26 cellular contexts compared by ENCODE assay signal in the genomic region with DNA sequence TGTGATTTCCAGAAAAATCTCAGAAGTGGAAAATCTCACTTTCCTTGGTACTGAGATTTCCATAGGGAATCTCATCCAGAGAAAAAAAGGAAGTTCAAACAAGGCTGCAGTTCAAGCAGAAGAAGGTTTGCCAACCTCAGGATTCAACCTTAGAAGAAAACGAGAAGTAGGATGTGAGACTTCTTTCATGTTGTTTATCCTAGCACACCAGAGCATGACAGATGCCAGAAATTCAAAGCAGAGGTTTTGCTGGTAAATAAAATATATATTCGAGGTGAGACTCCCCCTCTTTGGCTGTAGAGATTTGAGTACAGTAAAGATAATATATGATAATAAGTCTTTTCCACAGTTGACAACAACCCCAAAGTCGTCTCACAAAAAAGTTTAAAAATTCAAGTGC.
"Had no signal": no experiment of that assay in that cellular context is flagged by ENCODE, and none has a peak within 500 bp of the region (broad histone marks: within the 10 kb centered on the region; RNA-seq: fewer than 3 reads in every experiment).

No MANE protein-coding gene starts in this region.

- H3K9me3 ChIP-seq: esophagus squamous epithelium, gastrocnemius medialis, left lung, lower lobe of right lung, mucosa of descending colon had no signal

- H3K36me3 ChIP-seq: esophagus squamous epithelium, gastrocnemius medialis, heart right ventricle, left lung, lower lobe of right lung had no signal

- H3K4me3 ChIP-seq: esophagus squamous epithelium, gastrocnemius medialis, heart right ventricle, left lung, lower lobe of right lung, mucosa of descending colon had no signal

- FAIRE-seq: endometrium, islet of Langerhans, keratinocyte had no signal

- DNase-seq: cortex of kidney; effector CD8-positive, alpha-beta T cell; effector memory CD8-positive, alpha-beta T cell; endodermal cell; erythroblast; esophagus squamous epithelium; foreskin fibroblast; foreskin melanocyte; gastrocnemius medialis; glutamatergic neuron; head of caudate nucleus; heart right ventricle; hippocampal formation; left cardiac atrium; left lung; left ventricle myocardium superior; lower lobe of right lung; mesenchymal stem cell; mucosa of descending colon; naive B cell; naive thymus-derived CD8-positive, alpha-beta T cell had no signal

- ATAC-seq: effector memory CD8-positive, alpha-beta T cell; esophagus mucosa; gastrocnemius medialis; heart right ventricle; left cardiac atrium; left lung; left ventricle myocardium superior; lower lobe of right lung; mucosa of descending colon; naive thymus-derived CD8-positive, alpha-beta T cell had no signal

- H3K27ac ChIP-seq: epithelial cell of prostate, esophagus squamous epithelium, gastrocnemius medialis, heart right ventricle, left lung, lower lobe of right lung had no signal

- H3K4me1 ChIP-seq: esophagus squamous epithelium, gastrocnemius medialis, heart right ventricle, left lung, lower lobe of right lung had no signal

- H3K27me3 ChIP-seq: esophagus squamous epithelium, gastrocnemius medialis, heart right ventricle, left lung had no signal
